In the genomic region with DNA sequence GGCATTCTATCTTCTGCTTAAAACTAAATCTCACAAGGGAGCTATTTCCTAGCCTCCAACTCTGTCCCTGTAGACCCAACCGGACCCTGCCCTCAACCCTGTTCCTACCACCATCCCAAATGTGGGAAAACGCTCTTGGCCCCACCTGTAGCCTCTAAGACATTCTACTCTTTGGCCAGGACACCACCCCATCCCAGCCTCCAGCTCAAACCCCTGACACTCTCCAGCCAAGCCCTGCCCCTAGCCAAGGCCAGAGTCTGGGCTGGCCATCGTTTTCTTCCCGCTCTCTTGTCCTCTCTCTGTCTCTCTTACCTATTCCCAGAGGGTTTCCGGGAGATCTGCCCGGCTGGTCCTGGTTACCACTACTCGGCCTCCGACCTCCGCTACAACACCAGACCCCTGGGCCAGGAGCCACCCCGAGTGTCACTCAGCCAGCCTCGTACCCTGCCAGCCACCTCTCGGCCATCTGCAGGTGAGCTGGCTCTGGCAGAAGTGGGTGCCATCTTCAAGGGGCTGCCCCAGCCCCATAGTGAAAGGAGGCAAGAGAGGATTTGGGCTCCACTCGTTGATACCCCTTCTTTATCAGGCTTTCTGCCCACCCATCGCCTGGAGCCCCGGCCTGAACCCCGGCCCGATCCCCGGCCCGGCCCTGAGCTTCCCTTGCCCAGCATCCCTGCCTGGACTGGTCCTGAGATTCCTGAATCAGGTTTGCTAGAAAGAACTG, we compare ENCODE assay signal across 14 cellular contexts. TPM values are rescaled to one million over a fixed set of nuclear protein-coding genes. Genes with fewer than 3 reads are reported as not detected.
DNase-seq lines count a peak whose midpoint lies in the region; ATAC-seq, FAIRE-seq and TF ChIP-seq lines count a peak whose summit lies in the region.
"Had no signal": no experiment of that assay in that cellular context is flagged by ENCODE, and none has a peak within 500 bp of the region (broad histone marks: within the 10 kb centered on the region; RNA-seq: fewer than 3 reads in every experiment).

No MANE protein-coding gene starts in this region.

- no peak for TF ChIP-seq CTCF in A549 (IDR thresholded peaks at IDR 0.05)
- no peak for TF ChIP-seq CTCF in GM23338 (conservative IDR thresholded peaks at IDR 0.05; ENCODE audit: low read depth in 2 of 2)
- no peak for TF ChIP-seq CTCF in astrocyte (IDR thresholded peaks at IDR 0.05; ENCODE audit: insufficient read depth, low read depth, low read length)

- H3K9ac ChIP-seq in astrocyte (ENCODE audit: low read length): no peak overlapping the region

- H3K9me3 ChIP-seq in A549 (no peaks in the 10 kb centered on the region), astrocyte (ENCODE audit: insufficient read depth, low read depth, low read length) (no peaks in the 10 kb centered on the region)
- H3K9me3 ChIP-seq: adrenal gland had no signal

- no peak for FAIRE-seq in A549 (lab: Jason Lieb, UNC)
- no peak for FAIRE-seq in astrocyte (lab: Jason Lieb, UNC)
- FAIRE-seq: GM12878 had no signal

- TF ChIP-seq EP300 in A549 (IDR thresholded peaks at IDR 0.05): no peak

- 0 out of 2 replicates have a peak, but pooled peaks cover 3% of the 10 kb centered on the region for H3K9me2 ChIP-seq in GM23338 (ENCODE audit: insufficient read depth)

- peaks cover 78% of the 10 kb centered on the region for H3K27me3 ChIP-seq in GM23338 (ENCODE audit: insufficient read depth)
- H3K27me3 ChIP-seq in astrocyte (ENCODE audit: insufficient read depth, low read length): no peaks in the 10 kb centered on the region
- H3K27me3 ChIP-seq: adrenal gland had no signal

- peaks cover 7% of the 10 kb centered on the region; the same call in 1 of the 3 replicates for H3K36me3 Mint-ChIP-seq in GM23338 (ENCODE audit: low read depth)
- H3K36me3 Mint-ChIP-seq in astrocyte (ENCODE audit: low read depth, unreplicated experiment): no peaks in the 10 kb centered on the region
- H3K36me3 Mint-ChIP-seq in naive thymus-derived CD8-positive, alpha-beta T cell: no peaks in the 10 kb centered on the region

- no peak overlapping the region for H2AFZ ChIP-seq in GM23338
- no peak overlapping the region for H2AFZ ChIP-seq in astrocyte (ENCODE audit: low read depth, low read length)

- H3K27ac Mint-ChIP-seq in GM23338: no peak overlapping the region
- H3K27ac Mint-ChIP-seq in astrocyte (ENCODE audit: unreplicated experiment): no peak overlapping the region
- H3K27ac Mint-ChIP-seq in naive thymus-derived CD8-positive, alpha-beta T cell: peak overlapping the region in 8 of 10 donors; percentile 25 to 83 (median 69)

- CTCF ChIA-PET in A549 (lab: Yijun Ruan, JAX): interaction anchor here (0.6 to 35.2 kb wide), 12 partner anchors 8 to 303 kb away, joined by 3 to 2247 read pairs (median 4); no protein-coding TSS in a partner anchor

- H3K27ac ChIP-seq in A549 (peak overlapping the region in 1 of 2 experiments; percentile 3; a peak in 1 of 6 replicates), GM23338 (ENCODE audit: low read depth) (no peak overlapping the region), astrocyte (ENCODE audit: low read depth, low read length) (no peak overlapping the region)

- WGBS in A549 (ENCODE audit: missing lambda C conversion rate): 92% methylated on average over 19 of the region's 19 CpGs

- H3K4me2 ChIP-seq in A549 (peak overlapping the region; percentile 11; the same call in 1 of the 3 replicates), GM23338 (no peak overlapping the region), astrocyte (ENCODE audit: low read length) (no peak overlapping the region)

- no peak for TF ChIP-seq POLR2A in A549 (IDR thresholded peaks at IDR 0.05; ENCODE audit: low read length)

- peak overlapping the region; percentile 15; the same call in 1 of the 3 replicates for H3K4me3 Mint-ChIP-seq in GM23338
- peak overlapping the region; percentile 54 for H3K4me3 Mint-ChIP-seq in astrocyte (ENCODE audit: unreplicated experiment)
- peak overlapping the region in 9 of 10 donors; percentile 29 to 89 (median 58) for H3K4me3 Mint-ChIP-seq in naive thymus-derived CD8-positive, alpha-beta T cell

- peaks cover 25% of the 10 kb centered on the region for H3F3A ChIP-seq in GM23338 (replicated peaks; ENCODE audit: low read depth)

- no peak for TF ChIP-seq RAD21 in A549 (conservative IDR thresholded peaks at IDR 0.05 in 1 of 2, IDR thresholded peaks at IDR 0.05 in 1 of 2)

- H3K36me3 ChIP-seq in GM23338 (ENCODE audit: insufficient read depth): no peaks in the 10 kb centered on the region
- H3K36me3 ChIP-seq in astrocyte (ENCODE audit: insufficient read depth, low read length): no peaks in the 10 kb centered on the region
- H3K36me3 ChIP-seq: adrenal gland had no signal

- no peak for DNase-seq in A549 (ENCODE audit: low read depth in 1 of 2, low spot score in 1 of 2)
- no peak for DNase-seq in GM23338 (ENCODE audit: low spot score)
- no peak for DNase-seq in astrocyte (ENCODE audit: low read depth)
- peak in 1 of 10 donors; percentile 53 for DNase-seq in naive thymus-derived CD8-positive, alpha-beta T cell
- DNase-seq in medulla oblongata (ENCODE audit: extremely low spot score): no peak
- DNase-seq in KG1 (lab: John Stamatoyannopoulos, UW): no peak
- DNase-seq: foreskin fibroblast; NCI-H1105 treated with DMSO at 0.1 percent for 48 hours; NCI-H510A; stimulated activated CD4-positive, alpha-beta T cell treated with anti-CD3 and anti-CD28 coated beads, Interleukin-1b, Interleukin-23, amount 100 ng/mL, for 48 hours had no signal

- H4K20me1 ChIP-seq in GM23338 (replicated peaks; ENCODE audit: insufficient read depth) (no peaks in the 10 kb centered on the region; the same call in 1 of the 2 replicates), astrocyte (ENCODE audit: insufficient read depth, low read length) (no peaks in the 10 kb centered on the region)

- H3K4me1 ChIP-seq in A549 (peaks cover 48% of the 10 kb centered on the region), GM23338 (ENCODE audit: insufficient read depth) (peaks cover 16% of the 10 kb centered on the region), astrocyte (ENCODE audit: insufficient read depth, low read length) (peaks cover 42% of the 10 kb centered on the region)

- H3K4me3 ChIP-seq in A549: no peak overlapping the region
- no peak overlapping the region for H3K4me3 ChIP-seq in GM23338
- H3K4me3 ChIP-seq in astrocyte (ENCODE audit: insufficient read depth, low read depth, low read length): no peak overlapping the region
- H3K4me3 ChIP-seq: adrenal gland, GM12878 had no signal

- H3K79me2 ChIP-seq in GM23338 (replicated peaks; ENCODE audit: insufficient read depth): no peaks in the 10 kb centered on the region
- H3K79me2 ChIP-seq in astrocyte (ENCODE audit: insufficient read depth, low read length): no peaks in the 10 kb centered on the region

- POLR2A ChIA-PET in A549 (lab: Yijun Ruan, JAX): interaction anchor here (0.6 kb wide), 2 partner anchors 68 to 182 kb away, joined by 3 to 5 read pairs; no protein-coding TSS in a partner anchor
- POLR2A ChIA-PET in naive thymus-derived CD8-positive, alpha-beta T cell (lab: Charles Lee): interaction anchor here (1.7 kb wide), 1 partner anchor 9 kb away, joined by 7 read pairs; no protein-coding TSS in a partner anchor

- H3K27me3 Mint-ChIP-seq in GM23338 (ENCODE audit: insufficient read depth, low read depth, poor library complexity) (peaks cover 85% of the 10 kb centered on the region), astrocyte (ENCODE audit: low read depth, unreplicated experiment) (peaks cover 47% of the 10 kb centered on the region)
- no peaks in the 10 kb centered on the region for H3K27me3 Mint-ChIP-seq in naive thymus-derived CD8-positive, alpha-beta T cell

- ATAC-seq in A549: no peak
- ATAC-seq in GM23338: no peak
- no peak for ATAC-seq in naive thymus-derived CD8-positive, alpha-beta T cell
- no peak for ATAC-seq in GM21717 (IDR thresholded peaks at IDR 0.05; ENCODE audit: unreplicated experiment)
- no peak for ATAC-seq in GM18517 (IDR thresholded peaks at IDR 0.05; ENCODE audit: unreplicated experiment)
- ATAC-seq: GM12878 had no signal

- H3K4me1 Mint-ChIP-seq in GM23338 (peaks cover 51% of the 10 kb centered on the region), astrocyte (ENCODE audit: low read depth, unreplicated experiment) (peaks cover 10% of the 10 kb centered on the region)
- H3K4me1 Mint-ChIP-seq in naive thymus-derived CD8-positive, alpha-beta T cell: peaks cover 39 to 88% (median 77%) of the 10 kb centered on the region in 4 donors

- H3K9me3 Mint-ChIP-seq in GM23338: peaks cover 5% of the 10 kb centered on the region
- no peaks in the 10 kb centered on the region for H3K9me3 Mint-ChIP-seq in astrocyte (ENCODE audit: unreplicated experiment)
- H3K9me3 Mint-ChIP-seq in naive thymus-derived CD8-positive, alpha-beta T cell: no peaks in the 10 kb centered on the region

TF ChIP-seq in A549, 52 proteins besides CTCF, POLR2A, EP300 and RAD21 (continues in another document):
- TF ChIP-seq CBX2 (IDR thresholded peaks at IDR 0.05; ENCODE audit: borderline replicate concordance, low read depth): no peak
- TF ChIP-seq NFE2L2 (conservative IDR thresholded peaks at IDR 0.05; ENCODE audit: low read length): no peak

TF ChIP-seq in GM23338, 12 proteins besides CTCF, POLR2A, EP300 and RAD21 (continues in another document):
- TF ChIP-seq EZH2 (IDR thresholded peaks at IDR 0.05; ENCODE audit: low read depth, unreplicated experiment): no peak

RNA-seq across cellular contexts. Expression of a gene that starts 6.9 kb away (rescaled TPM):
- 23.1 and 32.0 TPM in 2 replicates for polyA plus RNA-seq in A549 (2011; rRNA removed)
- polyA plus RNA-seq in A549 (2012; cell fraction: cytosol; rRNA removed): 65.2 and 69.3 TPM in 2 replicates
- polyA plus RNA-seq in A549 (2012; cell fraction: nucleus; rRNA removed): 475 and 611 TPM in 2 replicates
- polyA plus RNA-seq in A549 (2017; fragmentation: RNase III; extraction: RNeasy Plus Mini Kit Qiagen cat#74134 plus additional on column Dnase treatment): 37.7 to 51.1 TPM (median 43.2 TPM) in 3 replicates
- polyA minus RNA-seq in A549 (2011; rRNA and poly(A)+ RNA removed): 16.3 and 26.9 TPM in 2 replicates
- total RNA-seq in GM23338 (2014; rRNA removed; shearing (Covaris generic)): 53.2 and 65.0 TPM in 2 replicates
- 48.4 and 50.3 TPM in 2 replicates for polyA plus RNA-seq in GM23338 (2016; fragmentation: Nextera tagmentation; extraction: Ambion mirVana)
- 46.9 and 63.5 TPM in 2 replicates for total RNA-seq in astrocyte
- total RNA-seq in naive thymus-derived CD8-positive, alpha-beta T cell: 100 to 1,000 TPM in 1 of 2 experiments, 10 to 100 TPM in 1; 87.7 to 114 TPM
- polyA plus RNA-seq in naive thymus-derived CD8-positive, alpha-beta T cell: 10 to 100 TPM; 13.4 to 27.4 (median 18.0) TPM

RNA-seq across cellular contexts. Expression of a gene that starts 31.4 kb away (rescaled TPM):
- polyA plus RNA-seq in A549 (2011; rRNA removed): 75.2 and 79.7 TPM in 2 replicates
- polyA plus RNA-seq in A549 (2012; cell fraction: cytosol; rRNA removed): 163 and 237 TPM in 2 replicates
- polyA plus RNA-seq in A549 (2012; cell fraction: nucleus; rRNA removed): 317 and 432 TPM in 2 replicates
- polyA plus RNA-seq in A549 (2017; fragmentation: RNase III; extraction: RNeasy Plus Mini Kit Qiagen cat#74134 plus additional on column Dnase treatment): 94.9 to 128 TPM (median 123 TPM) in 3 replicates
- polyA minus RNA-seq in A549 (2011; rRNA and poly(A)+ RNA removed): 133 and 167 TPM in 2 replicates
- 60.0 and 63.2 TPM in 2 replicates for total RNA-seq in GM23338 (2014; rRNA removed; shearing (Covaris generic))
- polyA plus RNA-seq in GM23338 (2016; fragmentation: Nextera tagmentation; extraction: Ambion mirVana): 69.8 and 74.6 TPM in 2 replicates
- 56.3 and 60.4 TPM in 2 replicates for total RNA-seq in astrocyte
- 100 to 1,000 TPM; 116 to 122 TPM for total RNA-seq in naive thymus-derived CD8-positive, alpha-beta T cell
- 10 to 100 TPM; 85.3 to 98.9 (median 89.9) TPM for polyA plus RNA-seq in naive thymus-derived CD8-positive, alpha-beta T cell

Comparison
In these comparisons a context has a peak if more than half of its experiments do, and no peak if none do; other contexts are left out.
1. H3K27ac Mint-ChIP-seq: peak in naive thymus-derived CD8-positive, alpha-beta T cell (8 of 10); none in GM23338 (single experiment) and astrocyte (single experiment).
2. Peak in every context shown above with its lines, with median percentiles within 50 percentile points of each other: H3K4me3 Mint-ChIP-seq.